Comparison of ENCODE assay signal across 21 cellular contexts in the genomic region with DNA sequence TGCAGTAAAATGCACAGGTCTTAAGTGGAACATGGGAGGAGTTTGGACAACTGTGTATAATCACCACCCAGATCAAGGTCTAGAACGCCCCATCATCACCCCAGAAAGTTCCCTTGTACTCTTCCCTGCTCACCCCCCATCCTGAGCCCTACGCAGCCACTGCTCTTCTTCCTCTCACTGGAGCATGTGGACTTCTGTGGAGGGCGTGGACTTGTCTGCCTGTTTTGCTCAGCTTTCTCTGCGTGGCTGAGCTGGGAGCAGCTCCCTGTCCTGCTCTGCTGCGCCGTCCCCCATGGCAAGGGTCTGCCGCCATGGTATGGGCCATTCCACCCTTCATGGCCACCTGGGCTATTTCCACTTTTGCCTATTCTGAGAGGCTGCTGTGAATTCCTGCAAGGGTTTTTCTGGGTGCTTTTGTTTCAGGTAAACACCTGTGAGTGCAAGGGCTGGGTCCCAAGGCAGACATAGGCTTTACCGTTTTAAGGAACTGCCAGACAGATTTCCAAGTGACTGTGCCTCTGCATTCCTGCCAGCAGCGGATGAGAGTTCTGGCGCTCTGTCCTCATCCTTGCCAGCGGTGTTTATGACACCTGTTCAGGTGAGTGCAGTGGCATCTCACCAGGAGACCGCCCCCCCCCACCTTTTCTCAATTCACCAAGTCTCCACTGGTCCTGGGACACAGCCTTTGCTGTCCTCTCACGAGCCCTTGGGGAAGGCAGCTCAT. TPM values are rescaled to one million over a fixed set of nuclear protein-coding genes. Genes with fewer than 3 reads are reported as not detected.
"Had no signal": no experiment of that assay in that cellular context is flagged by ENCODE, and none has a peak within 500 bp of the region (broad histone marks: within the 10 kb centered on the region; RNA-seq: fewer than 3 reads in every experiment).

No MANE protein-coding gene starts in this region.

- H3K9me3 Mint-ChIP-seq: activated CD4-positive, alpha-beta T cell treated with anti-CD3 and anti-CD28 coated beads, Interleukin-2, amount 10 ng/mL, durations not matched to agents 7 days and 5 days; activated naive CD4-positive, alpha-beta T cell treated with anti-CD3 and anti-CD28 coated beads, Interleukin-2, amount 10 ng/mL, durations not matched to agents 7 days and 5 days; activated T-helper 2 cell treated with anti-CD3 and anti-CD28 coated beads, Interferon-gamma antibody, Interleukin-2, Interleukin-4, amounts not matched to agents 10 μg/mL and 5 μg/mL and 100 μg/mL, durations not matched to agents 14 hours and 24 hours and 36 hours; stimulated activated memory B cell treated with anti-CD40 and anti-IgM and Interleukin-4, amounts not matched to agents 10 μg/mL and 1 μg/mL and 100 μg/mL, for 72 hours had no signal

- H3K27ac Mint-ChIP-seq: activated CD4-positive, alpha-beta T cell treated with anti-CD3 and anti-CD28 coated beads, Interleukin-2, amount 10 ng/mL, durations not matched to agents 7 days and 5 days; activated naive CD4-positive, alpha-beta T cell treated with anti-CD3 and anti-CD28 coated beads, Interleukin-2, amount 10 ng/mL, durations not matched to agents 7 days and 5 days; activated T-helper 2 cell treated with anti-CD3 and anti-CD28 coated beads, Interferon-gamma antibody, Interleukin-2, Interleukin-4, amounts not matched to agents 10 μg/mL and 5 μg/mL and 100 μg/mL, durations not matched to agents 14 hours and 24 hours and 36 hours; stimulated activated memory B cell treated with anti-CD40 and anti-IgM and Interleukin-4, amounts not matched to agents 10 μg/mL and 1 μg/mL and 100 μg/mL, for 72 hours had no signal

- H3K4me2 ChIP-seq: SK-N-SH had no signal

- H3K4me3 ChIP-seq: adrenal gland, left ventricle myocardium inferior had no signal

- H3K4me3 Mint-ChIP-seq: activated CD4-positive, alpha-beta T cell treated with anti-CD3 and anti-CD28 coated beads, Interleukin-2, amount 10 ng/mL, durations not matched to agents 7 days and 5 days; activated naive CD4-positive, alpha-beta T cell treated with anti-CD3 and anti-CD28 coated beads, Interleukin-2, amount 10 ng/mL, durations not matched to agents 7 days and 5 days; stimulated activated memory B cell treated with anti-CD40 and anti-IgM and Interleukin-4, amounts not matched to agents 10 μg/mL and 1 μg/mL and 100 μg/mL, for 72 hours had no signal

- H3K4me1 Mint-ChIP-seq: activated CD4-positive, alpha-beta T cell treated with anti-CD3 and anti-CD28 coated beads, Interleukin-2, amount 10 ng/mL, durations not matched to agents 7 days and 5 days; activated naive CD4-positive, alpha-beta T cell treated with anti-CD3 and anti-CD28 coated beads, Interleukin-2, amount 10 ng/mL, durations not matched to agents 7 days and 5 days; stimulated activated memory B cell treated with anti-CD40 and anti-IgM and Interleukin-4, amounts not matched to agents 10 μg/mL and 1 μg/mL and 100 μg/mL, for 72 hours had no signal

- H3K27ac ChIP-seq: left ventricle myocardium inferior had no signal

- H3K4me1 ChIP-seq: left ventricle myocardium inferior had no signal

- DNase-seq: activated CD4-positive, alpha-beta T cell treated with anti-CD3 and anti-CD28 coated beads, Interleukin-2, amount 10 ng/mL, durations not matched to agents 7 days and 5 days; activated CD4-positive, CD25-positive, alpha-beta regulatory T cell; activated naive CD4-positive, alpha-beta T cell treated with anti-CD3 and anti-CD28 coated beads, Interleukin-2, amount 10 ng/mL, durations not matched to agents 7 days and 5 days; activated T-cell treated with anti-CD3 and anti-CD28 coated beads for 4 hours; central memory CD4-positive, alpha-beta T cell; cortex of kidney; glutamatergic neuron; left ventricle myocardium inferior; mesenchymal stem cell; right cardiac atrium; SK-N-SH; stimulated activated CD4-positive, alpha-beta T cell treated with anti-CD3 and anti-CD28 coated beads, Interleukin-1b, Interleukin-23, amount 100 ng/mL, for 48 hours had no signal

- H3K9ac ChIP-seq: SK-N-SH had no signal

- H3K36me3 Mint-ChIP-seq: activated naive CD4-positive, alpha-beta T cell treated with anti-CD3 and anti-CD28 coated beads, Interleukin-2, amount 10 ng/mL, durations not matched to agents 7 days and 5 days; stimulated activated memory B cell treated with anti-CD40 and anti-IgM and Interleukin-4, amounts not matched to agents 10 μg/mL and 1 μg/mL and 100 μg/mL, for 72 hours had no signal

- H3K9me3 ChIP-seq: adrenal gland, left ventricle myocardium inferior, neutrophil, SK-N-SH had no signal

- H3K36me3 ChIP-seq: adrenal gland, left ventricle myocardium inferior, neutrophil had no signal

- ATAC-seq: esophagus mucosa; right cardiac atrium; stimulated activated memory B cell treated with anti-CD40 and anti-IgM and Interleukin-4, amounts not matched to agents 10 μg/mL and 1 μg/mL and 100 μg/mL, for 72 hours had no signal

RNA-seq across cellular contexts. Expression of gene PCK1, which starts 19.7 kb away (rescaled TPM):
- total RNA-seq: activated CD4-positive, alpha-beta T cell treated with anti-CD3 and anti-CD28 coated beads, Interleukin-2, amount 10 ng/mL, durations not matched to agents 7 days and 5 days; activated CD8-positive, alpha-beta memory T cell treated with anti-CD3 and anti-CD28 coated beads for 36 hours; activated T-helper 2 cell treated with anti-CD3 and anti-CD28 coated beads, Interferon-gamma antibody, Interleukin-2, Interleukin-4, amounts not matched to agents 10 μg/mL and 5 μg/mL and 100 μg/mL, durations not matched to agents 14 hours and 24 hours and 36 hours; T-helper 1 cell treated with Interleukin-12 subunit alpha and Interleukin-12 subunit beta and Interleukin-4 antibody, amounts not matched to agents 30 ng/mL and 1 ng/mL, for 36 hours had no signal
- polyA plus RNA-seq: SK-N-SH had no signal

RNA-seq across cellular contexts. Expression of gene ZBP1, which starts 39.6 kb away (rescaled TPM):
- total RNA-seq: left ventricle myocardium inferior had no signal
- polyA plus RNA-seq: SK-N-SH had no signal

RNA-seq across cellular contexts. Expression of gene CTCFL, which starts 55.7 kb away (rescaled TPM):
- total RNA-seq: activated CD4-positive, alpha-beta T cell treated with anti-CD3 and anti-CD28 coated beads, Interleukin-2, amount 10 ng/mL, durations not matched to agents 7 days and 5 days; activated CD8-positive, alpha-beta memory T cell treated with anti-CD3 and anti-CD28 coated beads for 36 hours; activated T-helper 2 cell treated with anti-CD3 and anti-CD28 coated beads, Interferon-gamma antibody, Interleukin-2, Interleukin-4, amounts not matched to agents 10 μg/mL and 5 μg/mL and 100 μg/mL, durations not matched to agents 14 hours and 24 hours and 36 hours; esophagus mucosa; left ventricle myocardium inferior; posterior vena cava; right cardiac atrium; T-helper 1 cell treated with Interleukin-12 subunit alpha and Interleukin-12 subunit beta and Interleukin-4 antibody, amounts not matched to agents 30 ng/mL and 1 ng/mL, for 36 hours; ureter had no signal
- polyA plus RNA-seq: right cardiac atrium, SK-N-SH had no signal
